8 cellular contexts compared by ENCODE assay signal in the genomic region with DNA sequence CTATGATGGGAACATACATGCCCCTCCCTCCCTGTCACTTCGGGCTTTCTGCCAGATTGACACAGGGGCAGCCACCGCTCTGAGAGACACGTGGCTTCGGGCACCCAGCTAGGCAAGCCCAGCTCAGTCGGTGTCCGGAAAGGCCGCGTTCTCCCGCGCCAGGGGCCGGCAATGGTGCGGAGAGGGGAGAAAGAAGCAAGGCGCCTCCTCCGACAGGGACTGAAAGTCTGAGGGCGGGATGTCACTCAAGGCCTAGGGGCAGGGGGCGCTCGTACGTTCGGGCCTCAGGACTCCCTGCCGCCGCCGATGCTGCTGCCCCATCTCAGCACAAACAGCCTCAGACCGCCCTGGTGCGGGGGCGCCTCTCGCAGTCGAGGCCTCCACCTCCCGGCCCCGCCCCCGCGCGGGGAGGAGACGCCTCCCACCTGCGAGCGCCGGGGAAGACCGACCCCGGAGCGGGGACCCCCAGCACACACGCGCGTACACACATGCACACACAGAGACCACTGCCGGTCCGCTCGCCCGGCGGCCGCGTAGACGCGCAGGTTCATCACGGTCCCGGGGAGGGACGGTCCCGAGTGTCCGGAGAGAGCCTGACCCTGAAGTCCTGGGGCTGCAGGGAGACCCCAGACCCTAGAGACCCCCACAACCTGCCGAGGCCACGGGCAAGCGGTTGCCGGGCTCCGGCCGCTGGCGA.
DNase-seq lines count a peak whose midpoint lies in the region; ATAC-seq and TF ChIP-seq lines count a peak whose summit lies in the region.

No MANE protein-coding gene starts in this region.

- CTCF ChIA-PET in GM10248 (lab: Yijun Ruan, JAX), result interaction anchor here (1.2 to 2.3 kb wide), 3 partner anchors 9 to 19 kb away, joined by 3 to 8 read pairs (median 3); no protein-coding TSS in a partner anchor

- POLR2A ChIA-PET in GM10248 (lab: Yijun Ruan, JAX), result no interaction called here

- H3K4me3 ChIP-seq in iPS-11a (ENCODE audit: low read depth, low read length), result peak overlapping the region; percentile 60

- ATAC-seq in GM19328 (IDR thresholded peaks at IDR 0.05; ENCODE audit: unreplicated experiment), result no peak
- ATAC-seq in HG03342 (IDR thresholded peaks at IDR 0.05; ENCODE audit: unreplicated experiment), result no peak
- ATAC-seq in GM19467 (IDR thresholded peaks at IDR 0.05; ENCODE audit: unreplicated experiment), result no peak

- peak; percentile 35 for TF ChIP-seq CTCF in GM10248 (IDR thresholded peaks at IDR 0.05; ENCODE audit: control extremely low read depth, extremely low read depth, low read depth, missing control alignments)

- DNase-seq in GM10248 (ENCODE audit: extremely low spot score), result no peak
- DNase-seq in NCI-H2171 (lab: John Stamatoyannopoulos, UW), result peak; percentile 84
- peak; percentile 69 to 73 for DNase-seq in activated T-cell treated with anti-CD3 and anti-CD28 coated beads, Interleukin-2, amount 50 U/mL, for 48 hours
- DNase-seq in stimulated activated CD4-positive, alpha-beta T cell treated with anti-CD3 and anti-CD28 coated beads, Interleukin-4, amount 100 ng/mL, for 1 hour, result peak; percentile 64
